22 cellular contexts compared by ENCODE assay signal in the genomic region with DNA sequence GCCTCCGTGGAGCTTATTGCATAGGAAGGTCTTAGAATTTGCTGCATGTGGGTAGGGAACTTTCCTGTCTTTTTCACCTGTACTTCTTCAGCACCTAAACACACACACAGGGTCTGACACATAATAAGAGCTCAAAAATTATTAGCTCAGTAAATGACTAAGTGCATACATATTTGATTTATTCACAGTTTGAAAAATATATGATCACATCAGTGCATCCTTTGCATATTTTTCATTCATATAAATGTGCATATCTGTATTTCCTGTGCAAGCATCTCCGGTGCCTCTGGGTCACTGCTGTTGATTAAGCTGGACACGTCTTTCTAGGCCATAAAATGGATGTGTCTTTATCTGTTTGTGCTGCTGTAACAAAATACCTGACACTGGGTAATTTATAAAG.
"Had no signal": no experiment of that assay in that cellular context is flagged by ENCODE, and none has a peak within 500 bp of the region (broad histone marks: within the 10 kb centered on the region; RNA-seq: fewer than 3 reads in every experiment).

No MANE protein-coding gene starts in this region.

- H3K27ac Mint-ChIP-seq: endodermal cell; stimulated activated naive B cell treated with anti-CD40 and anti-IgM and Interleukin-4, amounts not matched to agents 10 μg/mL and 1 μg/mL and 100 μg/mL, for 72 hours; stimulated activated naive CD8-positive, alpha-beta T cell treated with anti-CD3 and anti-CD28 coated beads, Interleukin-15, amount 100 ng/mL, for 72 hours had no signal

- H3K27me3 ChIP-seq: neutrophil, spleen, testis, tibial nerve had no signal

- H3K9me3 ChIP-seq: mucosa of descending colon, neutrophil, spleen, testis, tibial nerve had no signal

- H3K4me3 Mint-ChIP-seq: endodermal cell; naive thymus-derived CD8-positive, alpha-beta T cell; stimulated activated naive B cell treated with anti-CD40 and anti-IgM and Interleukin-4, amounts not matched to agents 10 μg/mL and 1 μg/mL and 100 μg/mL, for 72 hours; stimulated activated naive CD8-positive, alpha-beta T cell treated with anti-CD3 and anti-CD28 coated beads, Interleukin-15, amount 100 ng/mL, for 72 hours had no signal

- H3K9me3 Mint-ChIP-seq: endodermal cell; naive thymus-derived CD8-positive, alpha-beta T cell; stimulated activated naive B cell treated with anti-CD40 and anti-IgM and Interleukin-4, amounts not matched to agents 10 μg/mL and 1 μg/mL and 100 μg/mL, for 72 hours; stimulated activated naive CD8-positive, alpha-beta T cell treated with anti-CD3 and anti-CD28 coated beads, Interleukin-15, amount 100 ng/mL, for 72 hours had no signal

- H3K27ac ChIP-seq: coronary artery, neutrophil, spleen, testis, tibial nerve had no signal

- H3K27me3 Mint-ChIP-seq: stimulated activated naive B cell treated with anti-CD40 and anti-IgM and Interleukin-4, amounts not matched to agents 10 μg/mL and 1 μg/mL and 100 μg/mL, for 72 hours; stimulated activated naive CD8-positive, alpha-beta T cell treated with anti-CD3 and anti-CD28 coated beads, Interleukin-15, amount 100 ng/mL, for 72 hours had no signal

- DNase-seq: effector CD4-positive, alpha-beta T cell; endodermal cell; erythroblast; foreskin melanocyte; head of caudate nucleus; hippocampal formation; mammary epithelial cell; mucosa of descending colon; naive thymus-derived CD8-positive, alpha-beta T cell; posterior cingulate gyrus; spleen; stimulated activated CD4-positive, alpha-beta T cell treated with anti-CD3 and anti-CD28 coated beads, Interleukin-15, amount 100 ng/mL, for 24 hours; stimulated activated CD4-positive, alpha-beta T cell treated with anti-CD3 and anti-CD28 coated beads, Interleukin-1b, Interleukin-23, amount 100 ng/mL, for 48 hours; stimulated activated CD4-positive, alpha-beta T cell treated with anti-CD3 and anti-CD28 coated beads, Interleukin-4, amount 100 ng/mL, for 24 hours; stimulated activated naive B cell treated with anti-CD40 and anti-IgM and Interleukin-4, amounts not matched to agents 10 μg/mL and 1 μg/mL and 100 μg/mL, for 72 hours; stimulated activated naive CD8-positive, alpha-beta T cell treated with anti-CD3 and anti-CD28 coated beads, Interleukin-15, amount 100 ng/mL, for 72 hours; testis had no signal

- H3K36me3 Mint-ChIP-seq: naive thymus-derived CD8-positive, alpha-beta T cell had no signal

- ATAC-seq: left lobe of liver; mucosa of descending colon; naive thymus-derived CD8-positive, alpha-beta T cell; sciatic nerve; stimulated activated naive B cell treated with anti-CD40 and anti-IgM and Interleukin-4, amounts not matched to agents 10 μg/mL and 1 μg/mL and 100 μg/mL, for 72 hours; stimulated activated naive CD8-positive, alpha-beta T cell treated with anti-CD3 and anti-CD28 coated beads, Interleukin-15, amount 100 ng/mL, for 72 hours had no signal

- H3K4me1 Mint-ChIP-seq: stimulated activated naive CD8-positive, alpha-beta T cell treated with anti-CD3 and anti-CD28 coated beads, Interleukin-15, amount 100 ng/mL, for 72 hours had no signal

- H3K36me3 ChIP-seq: neutrophil, tibial nerve had no signal

- H3K4me3 ChIP-seq: coronary artery, mucosa of descending colon, spleen, testis, tibial nerve had no signal
